In genomic region chr6:76697585-76697984, GRCh38 we compare ENCODE assay signal across 13 cellular contexts.
DNase-seq lines count a peak whose midpoint lies in the region; ATAC-seq and TF ChIP-seq lines count a peak whose summit lies in the region.
"Had no signal": no experiment of that assay in that cellular context is flagged by ENCODE, and none has a peak within 500 bp of the region (broad histone marks: within the 10 kb centered on the region; RNA-seq: fewer than 3 reads in every experiment).

No MANE protein-coding gene starts in this region.

- peak; percentile 64 for DNase-seq in ELR (ENCODE audit: low read depth)
- DNase-seq in PC-3: peak; percentile 12
- DNase-seq in endothelial cell (ENCODE audit: low spot score): no peak
- DNase-seq in tibial artery: no peak
- DNase-seq in pons (ENCODE audit: low spot score): no peak
- DNase-seq in activated naive CD4-positive, alpha-beta T cell treated with Interleukin-2 at 50 U/mL for 16 hours: no peak
- DNase-seq: activated CD4-positive, alpha-beta memory T cell treated with anti-CD3 and anti-CD28 coated beads for 36 hours; activated naive CD8-positive, alpha-beta T cell treated with anti-CD3 and anti-CD28 coated beads, Interleukin-2, amount 10 ng/mL, durations not matched to agents 7 days and 5 days; NCI-H2171 had no signal

- H4K20me1 ChIP-seq in PC-3 (ENCODE audit: low read length): no peaks in the 10 kb centered on the region

- intact Hi-C loops in PC-3 (cut with micrococcal nuclease): no loop called here
- intact Hi-C loops in tibial artery (cut with DNase I; ENCODE audit: low total_unique reads): no loop called here

- H3K4me3 ChIP-seq in PC-3 (ENCODE audit: low read length) (no peak overlapping the region), tibial artery (no peak overlapping the region)

- H3K36me3 ChIP-seq in PC-3 (ENCODE audit: low read depth, low read length) (no peaks in the 10 kb centered on the region), tibial artery (no peaks in the 10 kb centered on the region)

- BruUV-seq in PC-3 (replicated peaks; lab: Mats Ljungman, UMichigan): no TSS peak

- H3K27ac Mint-ChIP-seq in endothelial cell (ENCODE audit: unreplicated experiment): no peak overlapping the region
- H3K27ac Mint-ChIP-seq in nephron: no peak overlapping the region
- H3K27ac Mint-ChIP-seq: activated CD4-positive, alpha-beta memory T cell treated with anti-CD3 and anti-CD28 coated beads for 36 hours; activated naive CD8-positive, alpha-beta T cell treated with anti-CD3 and anti-CD28 coated beads, Interleukin-2, amount 10 ng/mL, durations not matched to agents 7 days and 5 days had no signal

- H3K27me3 ChIP-seq in PC-3 (ENCODE audit: low read length) (no peaks in the 10 kb centered on the region), tibial artery (no peaks in the 10 kb centered on the region)

- no peak overlapping the region for H3K27ac ChIP-seq in PC-3 (ENCODE audit: low read length)
- no peak overlapping the region for H3K27ac ChIP-seq in tibial artery

- H3K9ac ChIP-seq in PC-3 (ENCODE audit: low read length): no peak overlapping the region

- H3K9me3 Mint-ChIP-seq in endothelial cell (ENCODE audit: unreplicated experiment): no peaks in the 10 kb centered on the region
- no peaks in the 10 kb centered on the region for H3K9me3 Mint-ChIP-seq in nephron
- H3K9me3 Mint-ChIP-seq: activated naive CD8-positive, alpha-beta T cell treated with anti-CD3 and anti-CD28 coated beads, Interleukin-2, amount 10 ng/mL, durations not matched to agents 7 days and 5 days had no signal

- CTCF ChIA-PET in PC-3 (lab: Charles Lee): no interaction called here

- no peaks in the 10 kb centered on the region for H3K79me2 ChIP-seq in PC-3 (ENCODE audit: low read length)

- H3K4me1 ChIP-seq in PC-3 (ENCODE audit: insufficient read depth, low read length) (no peaks in the 10 kb centered on the region), tibial artery (peaks cover 0 to 16% (median 7%) of the 10 kb centered on the region in 4 donors)
- H3K4me1 ChIP-seq: Caco-2 had no signal

- H3K9me3 ChIP-seq in PC-3 (ENCODE audit: low read length) (no peaks in the 10 kb centered on the region), tibial artery (no peaks in the 10 kb centered on the region)
- H3K9me3 ChIP-seq: Caco-2 had no signal

- H3K9me2 ChIP-seq in PC-3 (replicated peaks; ENCODE audit: low read length): no peaks in the 10 kb centered on the region

- TF ChIP-seq CTCF in PC-3 (conservative IDR thresholded peaks at IDR 0.05; ENCODE audit: low read depth, low read length) (peak; percentile 42), endothelial cell (IDR thresholded peaks at IDR 0.05; ENCODE audit: unreplicated experiment) (peak; percentile 47), nephron (IDR thresholded peaks at IDR 0.05; ENCODE audit: unreplicated experiment in 3 of 3) (peak; percentile 11 to 22 (median 15)), tibial artery (IDR thresholded peaks at IDR 0.05) (no peak)

- POLR2A ChIA-PET in PC-3 (lab: Charles Lee; ENCODE audit: unreplicated experiment): no interaction called here

- H2AFZ ChIP-seq in PC-3 (ENCODE audit: low read length): no peak overlapping the region

- no peaks in the 10 kb centered on the region for H3F3A ChIP-seq in PC-3 (ENCODE audit: low read length, unreplicated experiment)

- no peak overlapping the region for H3K4me2 ChIP-seq in PC-3 (ENCODE audit: low read length)

- no peaks in the 10 kb centered on the region for H3K36me3 Mint-ChIP-seq in endothelial cell (ENCODE audit: low read depth, unreplicated experiment)
- H3K36me3 Mint-ChIP-seq in nephron (ENCODE audit: low read depth): no peaks in the 10 kb centered on the region
- H3K36me3 Mint-ChIP-seq: activated CD4-positive, alpha-beta memory T cell treated with anti-CD3 and anti-CD28 coated beads for 36 hours; activated naive CD8-positive, alpha-beta T cell treated with anti-CD3 and anti-CD28 coated beads, Interleukin-2, amount 10 ng/mL, durations not matched to agents 7 days and 5 days had no signal

- no peak for ATAC-seq in PC-3
- ATAC-seq in HG03159 (IDR thresholded peaks at IDR 0.05; ENCODE audit: unreplicated experiment): no peak
- ATAC-seq: sciatic nerve had no signal

- no peaks in the 10 kb centered on the region for H3K27me3 Mint-ChIP-seq in endothelial cell (ENCODE audit: unreplicated experiment)
- no peaks in the 10 kb centered on the region for H3K27me3 Mint-ChIP-seq in nephron (ENCODE audit: low read depth)
- H3K27me3 Mint-ChIP-seq: activated CD4-positive, alpha-beta memory T cell treated with anti-CD3 and anti-CD28 coated beads for 36 hours; activated naive CD8-positive, alpha-beta T cell treated with anti-CD3 and anti-CD28 coated beads, Interleukin-2, amount 10 ng/mL, durations not matched to agents 7 days and 5 days had no signal

- H3K4me1 Mint-ChIP-seq in endothelial cell (ENCODE audit: unreplicated experiment) (peaks cover 3% of the 10 kb centered on the region), nephron (peaks cover 28% of the 10 kb centered on the region)
- H3K4me1 Mint-ChIP-seq: activated naive CD8-positive, alpha-beta T cell treated with anti-CD3 and anti-CD28 coated beads, Interleukin-2, amount 10 ng/mL, durations not matched to agents 7 days and 5 days had no signal

- no peak overlapping the region for H3K4me3 Mint-ChIP-seq in endothelial cell (ENCODE audit: unreplicated experiment)
- no peak overlapping the region for H3K4me3 Mint-ChIP-seq in nephron
- H3K4me3 Mint-ChIP-seq: activated CD4-positive, alpha-beta memory T cell treated with anti-CD3 and anti-CD28 coated beads for 36 hours; activated naive CD8-positive, alpha-beta T cell treated with anti-CD3 and anti-CD28 coated beads, Interleukin-2, amount 10 ng/mL, durations not matched to agents 7 days and 5 days had no signal

Comparison
In these comparisons a context has a peak if more than half of its experiments do, and no peak if none do; other contexts are left out.
1. DNase-seq: peak in ELR (single experiment) and PC-3 (single experiment); none in endothelial cell (single experiment), tibial artery (0 of 2), pons (single experiment) and activated naive CD4-positive, alpha-beta T cell treated with Interleukin-2 at 50 U/mL for 16 hours (single experiment).
2. CTCF ChIP-seq: peak in PC-3 (single experiment), endothelial cell (single experiment) and nephron (3 of 3); none in tibial artery (0 of 2).